In genomic region chr19:38888876-38889275, GRCh38 we compare ENCODE assay signal across 24 cellular contexts. TPM values are rescaled to one million over a fixed set of nuclear protein-coding genes. Genes with fewer than 3 reads are reported as not detected.
"Had no signal": no experiment of that assay in that cellular context is flagged by ENCODE, and none has a peak within 500 bp of the region (broad histone marks: within the 10 kb centered on the region; RNA-seq: fewer than 3 reads in every experiment).

No MANE protein-coding gene starts in this region.

- H3K27me3 Mint-ChIP-seq: activated naive CD8-positive, alpha-beta T cell; brain; central memory CD8-positive, alpha-beta T cell had no signal

- H3K9me3 ChIP-seq: SJSA1 had no signal

- H3K27ac Mint-ChIP-seq: activated CD8-positive, alpha-beta T cell treated with anti-CD3 and anti-CD28 coated beads, Interleukin-2, amount 10 ng/mL, durations not matched to agents 7 days and 5 days; activated naive CD4-positive, alpha-beta T cell treated with anti-CD3 and anti-CD28 coated beads for 36 hours; activated naive CD8-positive, alpha-beta T cell; WTC11 had no signal

- H3K9me3 Mint-ChIP-seq: activated naive CD4-positive, alpha-beta T cell treated with anti-CD3 and anti-CD28 coated beads for 36 hours; activated T-cell treated with anti-CD3 and anti-CD28 coated beads, Interleukin-2, amount 50 U/mL, for 4 hours; brain; central memory CD8-positive, alpha-beta T cell; WTC11 had no signal

- DNase-seq: activated CD4-positive, alpha-beta T cell treated with anti-CD3 and anti-CD28 coated beads for 48 hours; activated CD4-positive, alpha-beta T cell treated with anti-CD3 and anti-CD28 coated beads, Interleukin-2, amount 50 U/mL, for 4 hours; activated CD4-positive, CD25-positive, alpha-beta regulatory T cell treated with anti-CD3 and anti-CD28 coated beads, Interleukin-2, amount 50 U/mL, for 72 hours; activated CD8-positive, alpha-beta T cell treated with anti-CD3 and anti-CD28 coated beads, Interleukin-2, amount 10 ng/mL, durations not matched to agents 7 days and 5 days; activated effector memory CD4-positive, alpha-beta T cell treated with anti-CD3 and anti-CD28 coated beads, Interleukin-2, amount 50 U/mL, for 16 hours; activated naive CD4-positive, alpha-beta T cell treated with anti-CD3 and anti-CD28 coated beads for 36 hours; activated T-cell treated with anti-CD3 and anti-CD28 coated beads, Interleukin-2, amount 50 U/mL, for 4 hours; KG1; NCI-H1092 treated with DMSO at 0.1 percent for 48 hours; NCI-H1417 treated with DMSO at 0.1 percent for 48 hours; NCI-H1694 treated with DMSO at 0.1 percent for 48 hours; NCI-H2081; NCI-H510A treated with DMSO at 0.1 percent for 48 hours; NCI-H69; NK-92 treated with Interleukin-12 subunit alpha and Interleukin-12 subunit beta, amount 100 ng/mL, for 24 hours; OCI-M1; SHP77; SW 1271 had no signal

- H3K4me1 Mint-ChIP-seq: brain; central memory CD8-positive, alpha-beta T cell; WTC11 had no signal

- H3K27ac ChIP-seq: SJSA1 had no signal

- H3K27me3 ChIP-seq: SJSA1 had no signal

- H3K4me3 ChIP-seq: SJSA1 had no signal

- H3K36me3 Mint-ChIP-seq: activated naive CD8-positive, alpha-beta T cell; WTC11 had no signal

- H3K4me3 Mint-ChIP-seq: activated CD8-positive, alpha-beta T cell treated with anti-CD3 and anti-CD28 coated beads, Interleukin-2, amount 10 ng/mL, durations not matched to agents 7 days and 5 days; activated naive CD4-positive, alpha-beta T cell treated with anti-CD3 and anti-CD28 coated beads for 36 hours; activated naive CD8-positive, alpha-beta T cell; activated T-cell treated with anti-CD3 and anti-CD28 coated beads, Interleukin-2, amount 50 U/mL, for 4 hours; brain; central memory CD8-positive, alpha-beta T cell; WTC11 had no signal

- H3K4me1 ChIP-seq: SJSA1 had no signal

RNA-seq across cellular contexts. Expression of gene CCER2, which starts 23.1 kb away (rescaled TPM):
- total RNA-seq: MCF 10A, SJSA1 had no signal
